Comparison of ENCODE assay signal across 8 cellular contexts in the genomic region with DNA sequence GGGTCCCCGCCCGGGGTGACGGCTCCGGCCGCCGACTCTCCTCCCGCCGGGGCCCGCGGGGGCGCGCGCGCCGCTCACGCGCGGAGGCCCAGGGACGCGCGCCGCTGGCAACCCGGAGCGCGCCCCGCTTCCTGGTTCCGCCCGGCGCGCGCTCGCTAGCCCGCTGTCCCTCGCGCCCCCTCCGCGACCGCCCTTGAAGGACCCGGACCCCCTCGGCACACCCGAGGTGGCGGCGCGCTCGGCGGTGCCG. TPM values are rescaled to one million over a fixed set of nuclear protein-coding genes. Genes with fewer than 3 reads are reported as not detected.
DNase-seq lines count a peak whose midpoint lies in the region; ATAC-seq and TF ChIP-seq lines count a peak whose summit lies in the region.

A gene (minus strand): TSS at position 33 of the 250 bp plus-strand sequence. CDS start 44,264 bp downstream, outside the sequence.

- H4K20me1 ChIP-seq in KMS-11 (ENCODE audit: insufficient read depth), result no peaks in the 10 kb centered on the region
- no peaks in the 10 kb centered on the region for H4K20me1 ChIP-seq in hepatocyte (ENCODE audit: insufficient read depth, poor library complexity, severe bottlenecking)

- H2AFZ ChIP-seq in KMS-11 (ENCODE audit: low read depth) (peak within 1 kb of the TSS; percentile 99), hepatocyte (peak within 1 kb of the TSS; percentile 97)

- peak within 1 kb of the TSS; percentile 33; the same call in 1 of the 2 replicates for H3K27ac ChIP-seq in KMS-11
- peak within 1 kb of the TSS; percentile 96 for H3K27ac ChIP-seq in hepatocyte
- peak within 1 kb of the TSS; percentile 88 for H3K27ac ChIP-seq in rectal smooth muscle tissue (ENCODE audit: low read depth, low read length)

- peak; percentile 58 for DNase-seq in CMK (ENCODE audit: low read depth)
- DNase-seq in T-helper 2 cell treated with Interferon-gamma antibody and Interleukin-4, amounts not matched to agents 5 μg/mL and 100 μg/mL, for 36 hours (ENCODE audit: low spot score), result peak; percentile 76
- no peak for DNase-seq in astrocyte of the cerebellum (ENCODE audit: low read depth)
- peak; percentile 88 for DNase-seq in hepatocyte (ENCODE audit: low spot score)

- peaks cover 39% of the 10 kb centered on the region for H3K4me1 Mint-ChIP-seq in T-helper 2 cell treated with Interferon-gamma antibody and Interleukin-4, amounts not matched to agents 5 μg/mL and 100 μg/mL, for 36 hours (ENCODE audit: low read depth)

- H3K9me3 ChIP-seq in hepatocyte (ENCODE audit: low read depth), result no peaks in the 10 kb centered on the region

- no peaks in the 10 kb centered on the region for H3K27me3 Mint-ChIP-seq in T-helper 2 cell treated with Interferon-gamma antibody and Interleukin-4, amounts not matched to agents 5 μg/mL and 100 μg/mL, for 36 hours (ENCODE audit: low read depth)

- H3K4me2 ChIP-seq in KMS-11 (peak within 1 kb of the TSS; percentile 96), hepatocyte (peak within 1 kb of the TSS; percentile 98)

- H3K79me2 ChIP-seq in KMS-11 (ENCODE audit: insufficient read depth, low read depth) (peaks cover 41% of the 10 kb centered on the region; the same call in 1 of the 2 replicates), hepatocyte (peaks cover 44% of the 10 kb centered on the region)

- H3K4me1 ChIP-seq in KMS-11 (ENCODE audit: low read depth, poor library complexity, severe bottlenecking) (peaks cover 19% of the 10 kb centered on the region), hepatocyte (ENCODE audit: insufficient read depth) (peaks cover 17% of the 10 kb centered on the region), rectal smooth muscle tissue (ENCODE audit: control insufficient read depth, insufficient read depth, low read length) (peaks cover 15% of the 10 kb centered on the region)

- no peak within 1 kb of the TSS for H3K4me3 ChIP-seq in KMS-11 (IDR thresholded peaks at IDR 0.05; ENCODE audit: insufficient read depth, low read depth, low read length)
- H3K4me3 ChIP-seq in astrocyte of the cerebellum (ENCODE audit: low read depth, low read length), result peak within 1 kb of the TSS; percentile 66
- peak within 1 kb of the TSS; percentile 89 for H3K4me3 ChIP-seq in hepatocyte
- peak within 1 kb of the TSS; percentile 84 for H3K4me3 ChIP-seq in rectal smooth muscle tissue (ENCODE audit: low read length)

- H3K36me3 ChIP-seq in KMS-11 (ENCODE audit: insufficient read depth) (no peaks in the 10 kb centered on the region), hepatocyte (replicated peaks; ENCODE audit: insufficient read depth, low read depth) (no peaks in the 10 kb centered on the region), rectal smooth muscle tissue (ENCODE audit: control insufficient read depth, insufficient read depth, low read length) (no peaks in the 10 kb centered on the region)

- peak within 1 kb of the TSS; percentile 97 for H3K4me3 Mint-ChIP-seq in T-helper 2 cell treated with Interferon-gamma antibody and Interleukin-4, amounts not matched to agents 5 μg/mL and 100 μg/mL, for 36 hours

- peak within 1 kb of the TSS; percentile 92 for H3K27ac Mint-ChIP-seq in T-helper 2 cell treated with Interferon-gamma antibody and Interleukin-4, amounts not matched to agents 5 μg/mL and 100 μg/mL, for 36 hours

- H3K9me2 ChIP-seq in hepatocyte (replicated peaks; ENCODE audit: insufficient read depth), result no peaks in the 10 kb centered on the region

- H3K9me3 Mint-ChIP-seq in T-helper 2 cell treated with Interferon-gamma antibody and Interleukin-4, amounts not matched to agents 5 μg/mL and 100 μg/mL, for 36 hours, result no peaks in the 10 kb centered on the region

- H3K27me3 ChIP-seq in KMS-11 (ENCODE audit: insufficient read depth, low read depth) (no peaks in the 10 kb centered on the region; the same call in 1 of the 2 replicates), hepatocyte (no peaks in the 10 kb centered on the region), rectal smooth muscle tissue (ENCODE audit: control insufficient read depth, insufficient read depth, low read length) (no peaks in the 10 kb centered on the region)

- in situ Hi-C loops in astrocyte of the cerebellum (cut with HindIII; ENCODE audit: low sequenced_read_pairs), result no loop called here

- H3K9ac ChIP-seq in KMS-11 (peak within 1 kb of the TSS; percentile 93), rectal smooth muscle tissue (ENCODE audit: low read length) (peak within 1 kb of the TSS; percentile 75)

- peaks cover 10% of the 10 kb centered on the region for H3K36me3 Mint-ChIP-seq in T-helper 2 cell treated with Interferon-gamma antibody and Interleukin-4, amounts not matched to agents 5 μg/mL and 100 μg/mL, for 36 hours (ENCODE audit: low read depth)

- 3% methylated on average over 25 of the region's 47 CpGs for WGBS in hepatocyte (ENCODE audit: low lambda C conversion rate, missing lambda C conversion rate)

- ATAC-seq in GM19467 (IDR thresholded peaks at IDR 0.05; ENCODE audit: unreplicated experiment) (peak; percentile 59), GM19455 (IDR thresholded peaks at IDR 0.05; ENCODE audit: unreplicated experiment) (no peak)

- TF ChIP-seq CTCF in KMS-11 (conservative IDR thresholded peaks at IDR 0.05; ENCODE audit: low read depth, low read length) (no peak), astrocyte of the cerebellum (IDR thresholded peaks at IDR 0.05; ENCODE audit: low read depth, low read length, missing control alignments) (no peak), hepatocyte (IDR thresholded peaks at IDR 0.05; ENCODE audit: poor library complexity) (no peak)

RNA-seq across cellular contexts. Expression of the gene that starts here (rescaled TPM):
- 26.0 and 27.9 TPM in 2 replicates for total RNA-seq in hepatocyte
- 18.7 and 25.7 TPM in 2 replicates for polyA plus RNA-seq in hepatocyte

Comparison
In these comparisons a context has a peak if more than half of its experiments do, and no peak if none do; other contexts are left out.
1. H3K27ac ChIP-seq: peak in every context shown above with its lines; median percentile 96 in hepatocyte; 88 in rectal smooth muscle tissue; 33 in KMS-11.